ENCODE assay signal across 23 cellular contexts in the genomic region with DNA sequence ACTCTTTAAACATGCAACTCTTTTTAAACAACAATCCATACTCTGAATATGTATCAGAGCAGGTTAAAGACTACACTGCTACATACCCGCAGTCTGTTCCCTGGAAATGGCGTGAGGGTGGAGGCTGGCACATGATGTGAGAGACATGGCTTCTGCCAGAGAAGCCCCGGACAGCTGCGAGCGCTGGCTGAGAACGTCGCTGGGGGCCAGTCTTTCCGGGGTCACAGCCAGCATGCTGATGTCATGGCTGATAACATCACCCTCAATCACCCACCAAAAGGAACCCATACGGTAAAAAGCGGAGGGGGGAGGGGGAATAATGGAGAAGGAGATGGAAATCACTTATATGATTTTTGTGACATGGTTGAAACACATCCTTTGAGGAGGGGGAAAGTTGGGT.
"Had no signal": no experiment of that assay in that cellular context is flagged by ENCODE, and none has a peak within 500 bp of the region (broad histone marks: within the 10 kb centered on the region; RNA-seq: fewer than 3 reads in every experiment).

No MANE protein-coding gene starts in this region.

- H3K36me3 Mint-ChIP-seq: activated CD8-positive, alpha-beta memory T cell treated with anti-CD3 and anti-CD28 coated beads, Interleukin-2, amount 10 ng/mL, durations not matched to agents 7 days and 5 days had no signal

- H3K27me3 Mint-ChIP-seq: activated naive CD8-positive, alpha-beta T cell treated with anti-CD3 and anti-CD28 coated beads for 36 hours; brain had no signal

- H3K27ac ChIP-seq: gastrocnemius medialis, neural progenitor cell, sigmoid colon, spleen, thyroid gland had no signal

- H3K9me3 Mint-ChIP-seq: activated CD4-positive, alpha-beta memory T cell treated with anti-CD3 and anti-CD28 coated beads, Interleukin-2, amount 10 ng/mL, durations not matched to agents 7 days and 5 days; activated naive CD8-positive, alpha-beta T cell treated with anti-CD3 and anti-CD28 coated beads for 36 hours; central memory CD8-positive, alpha-beta T cell; immature natural killer cell; neural progenitor cell; stimulated activated memory B cell treated with anti-CD40 and anti-IgM and Interleukin-4, amounts not matched to agents 10 μg/mL and 1 μg/mL and 100 μg/mL, for 72 hours; T-cell; WTC11 had no signal

- H3K4me3 Mint-ChIP-seq: activated CD4-positive, alpha-beta memory T cell treated with anti-CD3 and anti-CD28 coated beads, Interleukin-2, amount 10 ng/mL, durations not matched to agents 7 days and 5 days; activated CD8-positive, alpha-beta memory T cell treated with anti-CD3 and anti-CD28 coated beads, Interleukin-2, amount 10 ng/mL, durations not matched to agents 7 days and 5 days; activated naive CD8-positive, alpha-beta T cell treated with anti-CD3 and anti-CD28 coated beads for 36 hours; brain; central memory CD8-positive, alpha-beta T cell; immature natural killer cell; naive thymus-derived CD4-positive, alpha-beta T cell; neural progenitor cell; stimulated activated memory B cell treated with anti-CD40 and anti-IgM and Interleukin-4, amounts not matched to agents 10 μg/mL and 1 μg/mL and 100 μg/mL, for 72 hours; T-cell; WTC11 had no signal

- ATAC-seq: activated CD8-positive, alpha-beta memory T cell treated with anti-CD3 and anti-CD28 coated beads, Interleukin-2, amount 10 ng/mL, durations not matched to agents 7 days and 5 days; esophagus mucosa; gastrocnemius medialis; heart right ventricle; naive thymus-derived CD4-positive, alpha-beta T cell; stimulated activated memory B cell treated with anti-CD40 and anti-IgM and Interleukin-4, amounts not matched to agents 10 μg/mL and 1 μg/mL and 100 μg/mL, for 72 hours; T-cell; WTC11 had no signal

- H3K4me1 Mint-ChIP-seq: activated CD4-positive, alpha-beta memory T cell treated with anti-CD3 and anti-CD28 coated beads, Interleukin-2, amount 10 ng/mL, durations not matched to agents 7 days and 5 days; activated CD8-positive, alpha-beta memory T cell treated with anti-CD3 and anti-CD28 coated beads, Interleukin-2, amount 10 ng/mL, durations not matched to agents 7 days and 5 days; activated naive CD8-positive, alpha-beta T cell treated with anti-CD3 and anti-CD28 coated beads for 36 hours; central memory CD8-positive, alpha-beta T cell; immature natural killer cell; stimulated activated memory B cell treated with anti-CD40 and anti-IgM and Interleukin-4, amounts not matched to agents 10 μg/mL and 1 μg/mL and 100 μg/mL, for 72 hours; T-cell; WTC11 had no signal

- DNase-seq: activated CD4-positive, alpha-beta memory T cell treated with anti-CD3 and anti-CD28 coated beads, Interleukin-2, amount 10 ng/mL, durations not matched to agents 7 days and 5 days; activated CD4-positive, alpha-beta T cell treated with anti-CD3 and anti-CD28 coated beads for 4 hours; activated CD8-positive, alpha-beta memory T cell treated with anti-CD3 and anti-CD28 coated beads, Interleukin-2, amount 10 ng/mL, durations not matched to agents 7 days and 5 days; activated naive CD8-positive, alpha-beta T cell treated with anti-CD3 and anti-CD28 coated beads for 36 hours; amniotic stem cell; cortex of kidney; effector CD4-positive, alpha-beta T cell; gastrocnemius medialis; heart right ventricle; immature natural killer cell; mesenchymal stem cell; naive thymus-derived CD4-positive, alpha-beta T cell; sigmoid colon; spleen; stimulated activated CD4-positive, alpha-beta T cell treated with anti-CD3 and anti-CD28 coated beads, Interleukin-4, amount 100 ng/mL, for 4 hours; T-cell; thyroid gland had no signal

- H3K27ac Mint-ChIP-seq: activated CD4-positive, alpha-beta memory T cell treated with anti-CD3 and anti-CD28 coated beads, Interleukin-2, amount 10 ng/mL, durations not matched to agents 7 days and 5 days; activated CD8-positive, alpha-beta memory T cell treated with anti-CD3 and anti-CD28 coated beads, Interleukin-2, amount 10 ng/mL, durations not matched to agents 7 days and 5 days; activated naive CD8-positive, alpha-beta T cell treated with anti-CD3 and anti-CD28 coated beads for 36 hours; immature natural killer cell; naive thymus-derived CD4-positive, alpha-beta T cell; stimulated activated memory B cell treated with anti-CD40 and anti-IgM and Interleukin-4, amounts not matched to agents 10 μg/mL and 1 μg/mL and 100 μg/mL, for 72 hours; T-cell; WTC11 had no signal
